Comparison of ENCODE assay signal across 1 cellular context in the genomic region with DNA sequence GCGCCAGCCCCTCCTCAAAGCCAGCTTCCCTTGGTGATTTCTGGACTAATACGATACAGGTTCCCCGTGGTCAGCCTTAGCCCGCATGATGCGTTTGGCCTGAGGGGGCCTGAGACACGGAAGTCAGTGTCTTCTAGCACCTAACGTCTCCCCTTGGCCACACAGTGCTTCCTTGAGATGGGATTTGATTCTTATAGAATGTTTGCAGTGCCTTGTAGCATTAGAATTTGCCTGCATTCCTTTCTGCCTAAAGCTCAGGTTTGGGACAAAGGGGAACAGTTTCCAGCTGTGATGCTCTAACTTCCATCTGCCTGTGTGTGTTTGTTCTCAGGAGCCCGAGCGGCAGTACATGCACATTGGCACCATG.
TF ChIP-seq lines count a peak whose summit lies in the region.

No MANE protein-coding gene starts in this region.

TF ChIP-seq in K562, 482 proteins besides CTCF, POLR2A, EP300 and RAD21:
- no peak for TF ChIP-seq HNRNPLL (IDR thresholded peaks at IDR 0.05; ENCODE audit: low read depth, low read length, poor library complexity, severe bottlenecking)
- TF ChIP-seq ZNF347 (CRISPR knock-in tag; IDR thresholded peaks at IDR 0.05; ENCODE audit: low read depth): no peak
- no peak for TF ChIP-seq RHOXF2B (CRISPR knock-in tag; conservative IDR thresholded peaks at IDR 0.05)
- TF ChIP-seq SPI1 (IDR thresholded peaks at IDR 0.05; ENCODE audit: borderline replicate concordance, low read depth, low read length): no peak
- TF ChIP-seq ZNF766 (CRISPR knock-in tag; conservative IDR thresholded peaks at IDR 0.05): no peak
- TF ChIP-seq, protein P1, sequence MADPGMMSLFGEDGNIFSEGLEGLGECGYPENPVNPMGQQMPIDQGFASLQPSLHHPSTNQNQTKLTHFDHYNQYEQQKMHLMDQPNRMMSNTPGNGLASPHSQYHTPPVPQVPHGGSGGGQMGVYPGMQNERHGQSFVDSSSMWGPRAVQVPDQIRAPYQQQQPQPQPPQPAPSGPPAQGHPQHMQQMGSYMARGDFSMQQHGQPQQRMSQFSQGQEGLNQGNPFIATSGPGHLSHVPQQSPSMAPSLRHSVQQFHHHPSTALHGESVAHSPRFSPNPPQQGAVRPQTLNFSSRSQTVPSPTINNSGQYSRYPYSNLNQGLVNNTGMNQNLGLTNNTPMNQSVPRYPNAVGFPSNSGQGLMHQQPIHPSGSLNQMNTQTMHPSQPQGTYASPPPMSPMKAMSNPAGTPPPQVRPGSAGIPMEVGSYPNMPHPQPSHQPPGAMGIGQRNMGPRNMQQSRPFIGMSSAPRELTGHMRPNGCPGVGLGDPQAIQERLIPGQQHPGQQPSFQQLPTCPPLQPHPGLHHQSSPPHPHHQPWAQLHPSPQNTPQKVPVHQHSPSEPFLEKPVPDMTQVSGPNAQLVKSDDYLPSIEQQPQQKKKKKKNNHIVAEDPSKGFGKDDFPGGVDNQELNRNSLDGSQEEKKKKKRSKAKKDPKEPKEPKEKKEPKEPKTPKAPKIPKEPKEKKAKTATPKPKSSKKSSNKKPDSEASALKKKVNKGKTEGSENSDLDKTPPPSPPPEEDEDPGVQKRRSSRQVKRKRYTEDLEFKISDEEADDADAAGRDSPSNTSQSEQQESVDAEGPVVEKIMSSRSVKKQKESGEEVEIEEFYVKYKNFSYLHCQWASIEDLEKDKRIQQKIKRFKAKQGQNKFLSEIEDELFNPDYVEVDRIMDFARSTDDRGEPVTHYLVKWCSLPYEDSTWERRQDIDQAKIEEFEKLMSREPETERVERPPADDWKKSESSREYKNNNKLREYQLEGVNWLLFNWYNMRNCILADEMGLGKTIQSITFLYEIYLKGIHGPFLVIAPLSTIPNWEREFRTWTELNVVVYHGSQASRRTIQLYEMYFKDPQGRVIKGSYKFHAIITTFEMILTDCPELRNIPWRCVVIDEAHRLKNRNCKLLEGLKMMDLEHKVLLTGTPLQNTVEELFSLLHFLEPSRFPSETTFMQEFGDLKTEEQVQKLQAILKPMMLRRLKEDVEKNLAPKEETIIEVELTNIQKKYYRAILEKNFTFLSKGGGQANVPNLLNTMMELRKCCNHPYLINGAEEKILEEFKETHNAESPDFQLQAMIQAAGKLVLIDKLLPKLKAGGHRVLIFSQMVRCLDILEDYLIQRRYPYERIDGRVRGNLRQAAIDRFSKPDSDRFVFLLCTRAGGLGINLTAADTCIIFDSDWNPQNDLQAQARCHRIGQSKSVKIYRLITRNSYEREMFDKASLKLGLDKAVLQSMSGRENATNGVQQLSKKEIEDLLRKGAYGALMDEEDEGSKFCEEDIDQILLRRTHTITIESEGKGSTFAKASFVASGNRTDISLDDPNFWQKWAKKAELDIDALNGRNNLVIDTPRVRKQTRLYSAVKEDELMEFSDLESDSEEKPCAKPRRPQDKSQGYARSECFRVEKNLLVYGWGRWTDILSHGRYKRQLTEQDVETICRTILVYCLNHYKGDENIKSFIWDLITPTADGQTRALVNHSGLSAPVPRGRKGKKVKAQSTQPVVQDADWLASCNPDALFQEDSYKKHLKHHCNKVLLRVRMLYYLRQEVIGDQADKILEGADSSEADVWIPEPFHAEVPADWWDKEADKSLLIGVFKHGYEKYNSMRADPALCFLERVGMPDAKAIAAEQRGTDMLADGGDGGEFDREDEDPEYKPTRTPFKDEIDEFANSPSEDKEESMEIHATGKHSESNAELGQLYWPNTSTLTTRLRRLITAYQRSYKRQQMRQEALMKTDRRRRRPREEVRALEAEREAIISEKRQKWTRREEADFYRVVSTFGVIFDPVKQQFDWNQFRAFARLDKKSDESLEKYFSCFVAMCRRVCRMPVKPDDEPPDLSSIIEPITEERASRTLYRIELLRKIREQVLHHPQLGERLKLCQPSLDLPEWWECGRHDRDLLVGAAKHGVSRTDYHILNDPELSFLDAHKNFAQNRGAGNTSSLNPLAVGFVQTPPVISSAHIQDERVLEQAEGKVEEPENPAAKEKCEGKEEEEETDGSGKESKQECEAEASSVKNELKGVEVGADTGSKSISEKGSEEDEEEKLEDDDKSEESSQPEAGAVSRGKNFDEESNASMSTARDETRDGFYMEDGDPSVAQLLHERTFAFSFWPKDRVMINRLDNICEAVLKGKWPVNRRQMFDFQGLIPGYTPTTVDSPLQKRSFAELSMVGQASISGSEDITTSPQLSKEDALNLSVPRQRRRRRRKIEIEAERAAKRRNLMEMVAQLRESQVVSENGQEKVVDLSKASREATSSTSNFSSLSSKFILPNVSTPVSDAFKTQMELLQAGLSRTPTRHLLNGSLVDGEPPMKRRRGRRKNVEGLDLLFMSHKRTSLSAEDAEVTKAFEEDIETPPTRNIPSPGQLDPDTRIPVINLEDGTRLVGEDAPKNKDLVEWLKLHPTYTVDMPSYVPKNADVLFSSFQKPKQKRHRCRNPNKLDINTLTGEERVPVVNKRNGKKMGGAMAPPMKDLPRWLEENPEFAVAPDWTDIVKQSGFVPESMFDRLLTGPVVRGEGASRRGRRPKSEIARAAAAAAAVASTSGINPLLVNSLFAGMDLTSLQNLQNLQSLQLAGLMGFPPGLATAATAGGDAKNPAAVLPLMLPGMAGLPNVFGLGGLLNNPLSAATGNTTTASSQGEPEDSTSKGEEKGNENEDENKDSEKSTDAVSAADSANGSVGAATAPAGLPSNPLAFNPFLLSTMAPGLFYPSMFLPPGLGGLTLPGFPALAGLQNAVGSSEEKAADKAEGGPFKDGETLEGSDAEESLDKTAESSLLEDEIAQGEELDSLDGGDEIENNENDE (IDR thresholded peaks at IDR 0.05; ENCODE audit: low read depth, low read length): no peak
- TF ChIP-seq NR2C1 (IDR thresholded peaks at IDR 0.05): no peak
- no peak for TF ChIP-seq NR2C1 (tag; IDR thresholded peaks at IDR 0.05)
- no peak for TF ChIP-seq DDX20 (tag; IDR thresholded peaks at IDR 0.05; ENCODE audit: low read depth)
- TF ChIP-seq KAT2B (IDR thresholded peaks at IDR 0.05; ENCODE audit: low read depth, low read length): no peak
- TF ChIP-seq LEF1 (IDR thresholded peaks at IDR 0.05): no peak
- TF ChIP-seq XRCC3 (IDR thresholded peaks at IDR 0.05): no peak
- no peak for TF ChIP-seq ZNF197 (CRISPR knock-in tag; IDR thresholded peaks at IDR 0.05; ENCODE audit: low read depth)
- TF ChIP-seq ZNF316 (IDR thresholded peaks at IDR 0.05): no peak
- TF ChIP-seq RFX7 (CRISPR knock-in tag; IDR thresholded peaks at IDR 0.05): no peak
- no peak for TF ChIP-seq SREBF1 (IDR thresholded peaks at IDR 0.05; ENCODE audit: borderline replicate concordance, low read depth, low read length)
- no peak for TF ChIP-seq POLR2G (IDR thresholded peaks at IDR 0.05; ENCODE audit: low read depth, low read length)
- no peak for TF ChIP-seq POLR2B (IDR thresholded peaks at IDR 0.05; ENCODE audit: low read depth, partially characterized antibody)
- TF ChIP-seq CBX3 (IDR thresholded peaks at IDR 0.05; ENCODE audit: borderline replicate concordance in 1 of 2, low read length in 2 of 2): no peak
TF ChIP-seq in K562: peak in this region for 0.
